In genomic region chr16:50464325-50465290, GRCh38 we compare ENCODE assay signal across 1 cellular context.
TF ChIP-seq lines count a peak whose summit lies in the region.

No MANE protein-coding gene starts in this region.

TF ChIP-seq in HepG2, 621 proteins besides CTCF, POLR2A, EP300 and RAD21 (continued from another document and continues in another):
- TF ChIP-seq ZBTB26 (CRISPR knock-in tag; IDR thresholded peaks at IDR 0.05; ENCODE audit: borderline replicate concordance) (no peak), KAT2B (IDR thresholded peaks at IDR 0.05; ENCODE audit: borderline replicate concordance, low read depth, low read length) (no peak), NCOA5 (CRISPR knock-in tag; IDR thresholded peaks at IDR 0.05) (no peak), MAFK (conservative IDR thresholded peaks at IDR 0.05 in 1 of 2, IDR thresholded peaks at IDR 0.05 in 1 of 2; ENCODE audit: low read length in 2 of 2) (no peak), GFI1 (CRISPR knock-in tag; IDR thresholded peaks at IDR 0.05; ENCODE audit: borderline replicate concordance) (no peak), DRAP1 (CRISPR knock-in tag; IDR thresholded peaks at IDR 0.05) (no peak), ZBTB1 (CRISPR knock-in tag; IDR thresholded peaks at IDR 0.05; ENCODE audit: borderline replicate concordance) (no peak), MATR3 (CRISPR knock-in tag; IDR thresholded peaks at IDR 0.05) (0 out of 2 replicates have a peak, but pooled peaks have one; percentile 17), HOXA7 (CRISPR knock-in tag; IDR thresholded peaks at IDR 0.05) (no peak), ZBTB21 (CRISPR knock-in tag; IDR thresholded peaks at IDR 0.05) (no peak), ZNF501 (CRISPR knock-in tag; IDR thresholded peaks at IDR 0.05) (0 out of 2 replicates have a peak, but pooled peaks have one; percentile 33), MAFF (IDR thresholded peaks at IDR 0.05; ENCODE audit: low read depth, low read length) (no peak), NFE2L1 (CRISPR knock-in tag; IDR thresholded peaks at IDR 0.05; ENCODE audit: borderline replicate concordance) (no peak), STAG1 (CRISPR knock-in tag; IDR thresholded peaks at IDR 0.05) (peak; percentile 39; the same call in 1 of the 2 replicates), ZSCAN12 (CRISPR knock-in tag; IDR thresholded peaks at IDR 0.05) (no peak), GATAD1 (CRISPR knock-in tag; IDR thresholded peaks at IDR 0.05) (no peak), ZNF224 (CRISPR knock-in tag; IDR thresholded peaks at IDR 0.05) (no peak), IRX3 (CRISPR knock-in tag; IDR thresholded peaks at IDR 0.05; ENCODE audit: borderline replicate concordance, low read depth) (no peak), ZNF792 (CRISPR knock-in tag; IDR thresholded peaks at IDR 0.05) (no peak), ZNF674 (CRISPR knock-in tag; IDR thresholded peaks at IDR 0.05; ENCODE audit: low read depth) (no peak), HNRNPUL1 (IDR thresholded peaks at IDR 0.05; ENCODE audit: low read depth, low read length) (no peak), TAF1 (CRISPR knock-in tag; IDR thresholded peaks at IDR 0.05) (no peak), CENPX (CRISPR knock-in tag; IDR thresholded peaks at IDR 0.05) (no peak), TBP (CRISPR knock-in tag; IDR thresholded peaks at IDR 0.05) (no peak), ZSCAN22 (CRISPR knock-in tag; IDR thresholded peaks at IDR 0.05) (no peak), MTF1 (CRISPR knock-in tag; IDR thresholded peaks at IDR 0.05) (no peak), ZNF33A (CRISPR knock-in tag; IDR thresholded peaks at IDR 0.05; ENCODE audit: borderline replicate concordance) (no peak), ZNF556 (CRISPR knock-in tag; IDR thresholded peaks at IDR 0.05; ENCODE audit: borderline replicate concordance) (no peak), ISX (CRISPR knock-in tag; conservative IDR thresholded peaks at IDR 0.05) (no peak), PRDM4 (CRISPR knock-in tag; IDR thresholded peaks at IDR 0.05; ENCODE audit: borderline replicate concordance) (no peak), PHF21A (CRISPR knock-in tag; IDR thresholded peaks at IDR 0.05) (0 out of 2 replicates have a peak, but pooled peaks have one; percentile 1), NFIC (IDR thresholded peaks at IDR 0.05; ENCODE audit: low read length) (no peak), TERF1 (CRISPR knock-in tag; IDR thresholded peaks at IDR 0.05) (no peak), ZNF660 (CRISPR knock-in tag; IDR thresholded peaks at IDR 0.05; ENCODE audit: borderline replicate concordance, low read depth) (no peak), EED (CRISPR knock-in tag; IDR thresholded peaks at IDR 0.05) (no peak), RBFOX2 (IDR thresholded peaks at IDR 0.05; ENCODE audit: low read depth, low read length) (no peak), ZSCAN20 (CRISPR knock-in tag; IDR thresholded peaks at IDR 0.05; ENCODE audit: borderline replicate concordance) (no peak), KDM6A (CRISPR knock-in tag; IDR thresholded peaks at IDR 0.05; ENCODE audit: low read depth) (no peak), ZNF605 (CRISPR knock-in tag; IDR thresholded peaks at IDR 0.05) (peak; percentile 65; the same call in 1 of the 2 replicates), SMC3 (IDR thresholded peaks at IDR 0.05; ENCODE audit: low read length) (peak; percentile 39; the same call in 1 of the 2 replicates), XRCC5 (optimal IDR thresholded peaks at IDR 0.05; ENCODE audit: low read length) (peak; percentile 22), NR2F6 (IDR thresholded peaks at IDR 0.05) (no peak), NR2F6 (CRISPR knock-in tag; IDR thresholded peaks at IDR 0.05) (no peak), IRF2 (CRISPR knock-in tag; IDR thresholded peaks at IDR 0.05) (no peak), SP4 (CRISPR knock-in tag; IDR thresholded peaks at IDR 0.05) (0 out of 2 replicates have a peak, but pooled peaks have one; percentile 43), GPN1 (CRISPR knock-in tag; IDR thresholded peaks at IDR 0.05; ENCODE audit: borderline replicate concordance) (no peak), TMF1 (CRISPR knock-in tag; IDR thresholded peaks at IDR 0.05; ENCODE audit: low read depth) (no peak), RCOR2 (CRISPR knock-in tag; IDR thresholded peaks at IDR 0.05) (no peak), CREM (IDR thresholded peaks at IDR 0.05) (no peak), CREM (CRISPR knock-in tag; IDR thresholded peaks at IDR 0.05) (no peak), CREB1 (IDR thresholded peaks at IDR 0.05) (no peak), CREB1 (CRISPR knock-in tag; IDR thresholded peaks at IDR 0.05) (no peak), SP140L (CRISPR knock-in tag; IDR thresholded peaks at IDR 0.05; ENCODE audit: borderline replicate concordance) (no peak), EHMT2 (IDR thresholded peaks at IDR 0.05; ENCODE audit: borderline replicate concordance, low read depth, low read length) (no peak)
- TF ChIP-seq, protein P1, sequence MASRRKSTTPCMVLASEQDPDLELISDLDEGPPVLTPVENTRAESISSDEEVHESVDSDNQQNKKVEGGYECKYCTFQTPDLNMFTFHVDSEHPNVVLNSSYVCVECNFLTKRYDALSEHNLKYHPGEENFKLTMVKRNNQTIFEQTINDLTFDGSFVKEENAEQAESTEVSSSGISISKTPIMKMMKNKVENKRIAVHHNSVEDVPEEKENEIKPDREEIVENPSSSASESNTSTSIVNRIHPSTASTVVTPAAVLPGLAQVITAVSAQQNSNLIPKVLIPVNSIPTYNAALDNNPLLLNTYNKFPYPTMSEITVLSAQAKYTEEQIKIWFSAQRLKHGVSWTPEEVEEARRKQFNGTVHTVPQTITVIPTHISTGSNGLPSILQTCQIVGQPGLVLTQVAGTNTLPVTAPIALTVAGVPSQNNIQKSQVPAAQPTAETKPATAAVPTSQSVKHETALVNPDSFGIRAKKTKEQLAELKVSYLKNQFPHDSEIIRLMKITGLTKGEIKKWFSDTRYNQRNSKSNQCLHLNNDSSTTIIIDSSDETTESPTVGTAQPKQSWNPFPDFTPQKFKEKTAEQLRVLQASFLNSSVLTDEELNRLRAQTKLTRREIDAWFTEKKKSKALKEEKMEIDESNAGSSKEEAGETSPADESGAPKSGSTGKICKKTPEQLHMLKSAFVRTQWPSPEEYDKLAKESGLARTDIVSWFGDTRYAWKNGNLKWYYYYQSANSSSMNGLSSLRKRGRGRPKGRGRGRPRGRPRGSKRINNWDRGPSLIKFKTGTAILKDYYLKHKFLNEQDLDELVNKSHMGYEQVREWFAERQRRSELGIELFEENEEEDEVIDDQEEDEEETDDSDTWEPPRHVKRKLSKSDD (CRISPR knock-in tag; IDR thresholded peaks at IDR 0.05; ENCODE audit: low read depth) = no peak
- TF ChIP-seq, protein P2, sequence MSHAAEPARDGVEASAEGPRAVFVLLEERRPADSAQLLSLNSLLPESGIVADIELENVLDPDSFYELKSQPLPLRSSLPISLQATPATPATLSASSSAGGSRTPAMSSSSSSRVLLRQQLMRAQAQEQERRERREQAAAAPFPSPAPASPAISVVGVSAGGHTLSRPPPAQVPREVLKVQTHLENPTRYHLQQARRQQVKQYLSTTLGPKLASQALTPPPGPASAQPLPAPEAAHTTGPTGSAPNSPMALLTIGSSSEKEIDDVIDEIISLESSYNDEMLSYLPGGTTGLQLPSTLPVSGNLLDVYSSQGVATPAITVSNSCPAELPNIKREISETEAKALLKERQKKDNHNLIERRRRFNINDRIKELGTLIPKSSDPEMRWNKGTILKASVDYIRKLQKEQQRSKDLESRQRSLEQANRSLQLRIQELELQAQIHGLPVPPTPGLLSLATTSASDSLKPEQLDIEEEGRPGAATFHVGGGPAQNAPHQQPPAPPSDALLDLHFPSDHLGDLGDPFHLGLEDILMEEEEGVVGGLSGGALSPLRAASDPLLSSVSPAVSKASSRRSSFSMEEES (CRISPR knock-in tag; IDR thresholded peaks at IDR 0.05) = no peak
- TF ChIP-seq, protein P3, sequence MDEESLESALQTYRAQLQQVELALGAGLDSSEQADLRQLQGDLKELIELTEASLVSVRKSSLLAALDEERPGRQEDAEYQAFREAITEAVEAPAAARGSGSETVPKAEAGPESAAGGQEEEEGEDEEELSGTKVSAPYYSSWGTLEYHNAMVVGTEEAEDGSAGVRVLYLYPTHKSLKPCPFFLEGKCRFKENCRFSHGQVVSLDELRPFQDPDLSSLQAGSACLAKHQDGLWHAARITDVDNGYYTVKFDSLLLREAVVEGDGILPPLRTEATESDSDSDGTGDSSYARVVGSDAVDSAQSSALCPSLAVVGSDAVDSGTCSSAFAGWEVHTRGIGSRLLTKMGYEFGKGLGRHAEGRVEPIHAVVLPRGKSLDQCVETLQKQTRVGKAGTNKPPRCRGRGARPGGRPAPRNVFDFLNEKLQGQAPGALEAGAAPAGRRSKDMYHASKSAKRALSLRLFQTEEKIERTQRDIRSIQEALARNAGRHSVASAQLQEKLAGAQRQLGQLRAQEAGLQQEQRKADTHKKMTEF (CRISPR knock-in tag; IDR thresholded peaks at IDR 0.05) = no peak
- TF ChIP-seq, protein P4, sequence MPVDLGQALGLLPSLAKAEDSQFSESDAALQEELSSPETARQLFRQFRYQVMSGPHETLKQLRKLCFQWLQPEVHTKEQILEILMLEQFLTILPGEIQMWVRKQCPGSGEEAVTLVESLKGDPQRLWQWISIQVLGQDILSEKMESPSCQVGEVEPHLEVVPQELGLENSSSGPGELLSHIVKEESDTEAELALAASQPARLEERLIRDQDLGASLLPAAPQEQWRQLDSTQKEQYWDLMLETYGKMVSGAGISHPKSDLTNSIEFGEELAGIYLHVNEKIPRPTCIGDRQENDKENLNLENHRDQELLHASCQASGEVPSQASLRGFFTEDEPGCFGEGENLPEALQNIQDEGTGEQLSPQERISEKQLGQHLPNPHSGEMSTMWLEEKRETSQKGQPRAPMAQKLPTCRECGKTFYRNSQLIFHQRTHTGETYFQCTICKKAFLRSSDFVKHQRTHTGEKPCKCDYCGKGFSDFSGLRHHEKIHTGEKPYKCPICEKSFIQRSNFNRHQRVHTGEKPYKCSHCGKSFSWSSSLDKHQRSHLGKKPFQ (CRISPR knock-in tag; IDR thresholded peaks at IDR 0.05; ENCODE audit: insufficient replicate concordance) = no peak
- TF ChIP-seq, protein P5, sequence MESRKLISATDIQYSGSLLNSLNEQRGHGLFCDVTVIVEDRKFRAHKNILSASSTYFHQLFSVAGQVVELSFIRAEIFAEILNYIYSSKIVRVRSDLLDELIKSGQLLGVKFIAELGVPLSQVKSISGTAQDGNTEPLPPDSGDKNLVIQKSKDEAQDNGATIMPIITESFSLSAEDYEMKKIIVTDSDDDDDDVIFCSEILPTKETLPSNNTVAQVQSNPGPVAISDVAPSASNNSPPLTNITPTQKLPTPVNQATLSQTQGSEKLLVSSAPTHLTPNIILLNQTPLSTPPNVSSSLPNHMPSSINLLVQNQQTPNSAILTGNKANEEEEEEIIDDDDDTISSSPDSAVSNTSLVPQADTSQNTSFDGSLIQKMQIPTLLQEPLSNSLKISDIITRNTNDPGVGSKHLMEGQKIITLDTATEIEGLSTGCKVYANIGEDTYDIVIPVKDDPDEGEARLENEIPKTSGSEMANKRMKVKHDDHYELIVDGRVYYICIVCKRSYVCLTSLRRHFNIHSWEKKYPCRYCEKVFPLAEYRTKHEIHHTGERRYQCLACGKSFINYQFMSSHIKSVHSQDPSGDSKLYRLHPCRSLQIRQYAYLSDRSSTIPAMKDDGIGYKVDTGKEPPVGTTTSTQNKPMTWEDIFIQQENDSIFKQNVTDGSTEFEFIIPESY (CRISPR knock-in tag; IDR thresholded peaks at IDR 0.05) = peak; percentile 21; the same call in 1 of the 2 replicates
- TF ChIP-seq, protein P6, sequence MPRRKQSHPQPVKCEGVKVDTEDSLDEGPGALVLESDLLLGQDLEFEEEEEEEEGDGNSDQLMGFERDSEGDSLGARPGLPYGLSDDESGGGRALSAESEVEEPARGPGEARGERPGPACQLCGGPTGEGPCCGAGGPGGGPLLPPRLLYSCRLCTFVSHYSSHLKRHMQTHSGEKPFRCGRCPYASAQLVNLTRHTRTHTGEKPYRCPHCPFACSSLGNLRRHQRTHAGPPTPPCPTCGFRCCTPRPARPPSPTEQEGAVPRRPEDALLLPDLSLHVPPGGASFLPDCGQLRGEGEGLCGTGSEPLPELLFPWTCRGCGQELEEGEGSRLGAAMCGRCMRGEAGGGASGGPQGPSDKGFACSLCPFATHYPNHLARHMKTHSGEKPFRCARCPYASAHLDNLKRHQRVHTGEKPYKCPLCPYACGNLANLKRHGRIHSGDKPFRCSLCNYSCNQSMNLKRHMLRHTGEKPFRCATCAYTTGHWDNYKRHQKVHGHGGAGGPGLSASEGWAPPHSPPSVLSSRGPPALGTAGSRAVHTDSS (CRISPR knock-in tag; conservative IDR thresholded peaks at IDR 0.05) = no peak
